ENCODE assay signal across 19 cellular contexts in genomic region chr4:83962492-83962891, GRCh38.
"Had no signal": no experiment of that assay in that cellular context is flagged by ENCODE, and none has a peak within 500 bp of the region (broad histone marks: within the 10 kb centered on the region; RNA-seq: fewer than 3 reads in every experiment).

No MANE protein-coding gene starts in this region.

- H3K9me3 ChIP-seq: lower lobe of right lung, prostate gland, right atrium auricular region, sigmoid colon, testis, tibial artery, upper lobe of left lung had no signal

- DNase-seq: dermis blood vessel endothelial cell; effector memory CD8-positive, alpha-beta T cell; left ventricle myocardium superior; lower lobe of right lung; naive thymus-derived CD8-positive, alpha-beta T cell; nephron progenitor cell; nucleus accumbens; sigmoid colon; stimulated activated CD4-positive, alpha-beta T cell treated with anti-CD3 and anti-CD28 coated beads, Interleukin-4, amount 100 ng/mL, for 4 hours; stimulated activated naive CD8-positive, alpha-beta T cell treated with anti-CD3 and anti-CD28 coated beads, Interleukin-15, Interleukin-2, amounts not matched to agents 100 U/mL and 50 U/mL, for 24 hours; substantia nigra; testis; tibial artery; upper lobe of left lung had no signal

- FAIRE-seq: endometrium, frontal cortex had no signal

- H3K27me3 ChIP-seq: right atrium auricular region, sigmoid colon, testis, tibial artery, upper lobe of left lung had no signal

- H3K4me3 ChIP-seq: coronary artery, lower lobe of right lung, prostate gland, right atrium auricular region, sigmoid colon, testis, tibial artery, upper lobe of left lung had no signal

- H3K36me3 ChIP-seq: lower lobe of right lung, prostate gland, right atrium auricular region, sigmoid colon, tibial artery, upper lobe of left lung had no signal

- H3K27ac ChIP-seq: coronary artery, lower lobe of right lung, prostate gland, right atrium auricular region, sigmoid colon, testis, tibial artery, upper lobe of left lung had no signal

- H3K4me1 ChIP-seq: lower lobe of right lung, prostate gland, right atrium auricular region, sigmoid colon, testis, tibial artery, upper lobe of left lung had no signal
